In the genomic region with DNA sequence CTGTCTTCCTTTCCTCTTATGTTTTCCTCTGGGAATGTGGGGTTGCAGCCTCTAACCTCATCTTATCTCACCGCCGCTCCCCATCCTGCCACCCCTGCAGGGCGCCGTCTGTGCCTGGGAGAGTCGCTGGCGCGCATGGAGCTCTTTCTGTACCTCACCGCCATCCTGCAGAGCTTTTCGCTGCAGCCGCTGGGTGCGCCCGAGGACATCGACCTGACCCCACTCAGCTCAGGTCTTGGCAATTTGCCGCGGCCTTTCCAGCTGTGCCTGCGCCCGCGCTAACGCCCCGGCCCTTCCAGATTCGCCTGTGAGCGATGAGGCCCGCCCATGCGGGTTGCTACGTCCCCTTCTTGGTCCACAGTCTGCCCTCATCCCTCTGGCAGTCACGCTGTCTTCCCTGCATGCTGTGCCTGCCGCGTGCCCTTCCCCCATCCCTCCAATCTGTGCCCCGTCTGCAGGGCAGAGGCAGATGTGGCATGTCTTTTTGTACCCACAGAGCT, we compare ENCODE assay signal across 8 cellular contexts. TPM values are rescaled to one million over a fixed set of nuclear protein-coding genes. Genes with fewer than 3 reads are reported as not detected.
A peak's percentile ranks its signal among the peaks of the same experiment; 100 is the strongest.
DNase-seq lines count a peak whose midpoint lies in the region; ATAC-seq and TF ChIP-seq lines count a peak whose summit lies in the region.
"Not testable (repeated sequence)": the region's sequence is repeated elsewhere in the genome, so short reads cannot be mapped to it uniquely, and the experiment has no call there.

No MANE protein-coding gene starts in this region.

- H3K79me2 ChIP-seq in MM.1S (ENCODE audit: low read length), result not testable (repeated sequence)

- not testable (repeated sequence) for H3K4me3 ChIP-seq in MM.1S (ENCODE audit: low read length); gastrocnemius medialis
- H3K4me3 ChIP-seq in SK-N-MC (peak overlapping the region; percentile 48), dorsolateral prefrontal cortex (peak overlapping the region in 50 of 59 donors; percentile 12 to 56 (median 36))

- H3K9me3 ChIP-seq in MM.1S (replicated peaks; ENCODE audit: insufficient read depth, low read length); SK-N-MC (ENCODE audit: low read depth, low read length); gastrocnemius medialis: not testable (repeated sequence)

- in situ Hi-C loops in gastrocnemius medialis (cut with MboI; ENCODE audit: low sequenced_read_pairs in 4 of 4), result loop anchor here in 3 of 4 donors (25.0 kb wide), 1 partner anchor 466 kb away; no protein-coding TSS in a partner anchor

- H3K4me2 ChIP-seq in MM.1S (ENCODE audit: low read depth, low read length), result not testable (repeated sequence)

- peak; percentile 23 to 41 for ATAC-seq in gastrocnemius medialis

- H4K20me1 ChIP-seq in MM.1S (ENCODE audit: insufficient read depth, low read length), result not testable (repeated sequence)

- H3K27ac ChIP-seq in MM.1S (ENCODE audit: low read length); gastrocnemius medialis: not testable (repeated sequence)
- H3K27ac ChIP-seq in SK-N-MC (peak overlapping the region; percentile 19; the same call in 1 of the 2 replicates), dorsolateral prefrontal cortex (peak overlapping the region in 5 of 59 donors; percentile 17 to 53 (median 46))

- not testable (repeated sequence) for H3K9ac ChIP-seq in MM.1S (ENCODE audit: low read length); SK-N-MC (ENCODE audit: insufficient read length)

- H3K9me2 ChIP-seq in MM.1S (replicated peaks; ENCODE audit: insufficient read depth, low read length), result not testable (repeated sequence)

- H3K36me3 ChIP-seq in MM.1S (replicated peaks; ENCODE audit: insufficient read depth, low read length); SK-N-MC (ENCODE audit: insufficient read depth, low read length); gastrocnemius medialis: not testable (repeated sequence)

- H3K4me1 ChIP-seq in MM.1S (ENCODE audit: low read length); gastrocnemius medialis: not testable (repeated sequence)

- TF ChIP-seq CTCF in MM.1S (IDR thresholded peaks at IDR 0.05; ENCODE audit: low read length) (peak; percentile 44), dorsolateral prefrontal cortex (IDR thresholded peaks at IDR 0.05 in 54 of 56, conservative IDR thresholded peaks at IDR 0.05 in 2 of 56; ENCODE audit: low read depth in 1 of 56, partially characterized antibody in 56 of 56) (peak in 39 of 56 donors; percentile 5 to 51 (median 26)), gastrocnemius medialis (IDR thresholded peaks at IDR 0.05 in 4 of 5, conservative IDR thresholded peaks at IDR 0.05 in 1 of 5) (peak in 1 of 5 experiments; percentile 21)

- H3F3A ChIP-seq in MM.1S (ENCODE audit: insufficient read depth, low read length), result not testable (repeated sequence)

- not testable (repeated sequence) for TF ChIP-seq POLR2A in gastrocnemius medialis (IDR thresholded peaks at IDR 0.05)

- DNase-seq in EL, result peak; percentile 51
- peak; percentile 48 for DNase-seq in MM.1S
- DNase-seq in SK-N-MC (ENCODE audit: low read depth, low spot score), result not testable (repeated sequence)
- peak; percentile 72 for DNase-seq in activated T-cell treated with anti-CD3 and anti-CD28 coated beads for 48 hours (ENCODE audit: low read depth)
- peak; percentile 21 to 68 (median 39) for DNase-seq in dorsolateral prefrontal cortex
- DNase-seq in kidney tubule cell (ENCODE audit: low spot score), result peak; percentile 81
- peak; percentile 10 to 36 for DNase-seq in gastrocnemius medialis
- DNase-seq in superior temporal gyrus (ENCODE audit: extremely low spot score), result peak; percentile 7

- H2AFZ ChIP-seq in MM.1S (ENCODE audit: low read length), result not testable (repeated sequence)

- intact Hi-C loops in dorsolateral prefrontal cortex (cut with DNase I), result not testable (repeated sequence)
- intact Hi-C loops in gastrocnemius medialis (cut with DNase I; ENCODE audit: low total_unique reads), result loop anchor here (1.0 to 2.0 kb wide), 2 partner anchors 135 to 180 kb away; no protein-coding TSS in a partner anchor

- H3K27me3 ChIP-seq in MM.1S (replicated peaks; ENCODE audit: insufficient read depth, low read length), result peaks cover 38% of the 10 kb centered on the region
- H3K27me3 ChIP-seq in dorsolateral prefrontal cortex, gastrocnemius medialis: not testable (repeated sequence)

RNA-seq across cellular contexts. Expression of a gene that starts 13.6 kb away (rescaled TPM):
- total RNA-seq in dorsolateral prefrontal cortex (not detected), gastrocnemius medialis (not detected)

RNA-seq across cellular contexts. Expression of a gene that starts 39.6 kb away (rescaled TPM):
- total RNA-seq in dorsolateral prefrontal cortex, result not detected
- total RNA-seq in gastrocnemius medialis, result not detected
